ENCODE assay signal across 9 cellular contexts in the genomic region with DNA sequence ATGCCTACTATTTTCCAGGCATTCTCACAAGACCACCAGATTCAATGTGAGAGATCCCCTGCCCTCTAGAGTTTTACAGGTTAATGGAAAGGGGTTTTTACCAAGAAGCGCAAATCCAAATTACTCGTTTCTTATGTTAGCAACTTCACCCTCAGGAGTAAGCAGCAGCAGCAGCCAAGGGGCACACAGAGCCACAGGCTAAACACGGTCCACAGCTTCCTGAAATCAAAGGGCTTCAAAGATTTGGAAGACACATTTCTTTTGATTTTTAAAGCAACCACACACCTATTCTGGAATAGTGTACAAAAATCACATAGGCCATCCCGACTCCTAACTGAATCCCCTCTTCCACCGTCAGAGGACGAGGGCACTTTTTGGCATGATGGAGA.
A peak's percentile ranks its signal among the peaks of the same experiment; 100 is the strongest.
DNase-seq lines count a peak whose midpoint lies in the region; ATAC-seq and TF ChIP-seq lines count a peak whose summit lies in the region.
"Had no signal": no experiment of that assay in that cellular context is flagged by ENCODE, and none has a peak within 500 bp of the region (broad histone marks: within the 10 kb centered on the region; RNA-seq: fewer than 3 reads in every experiment).

No MANE protein-coding gene starts in this region.

- intact Hi-C loops in Right ventricle myocardium inferior (cut with DNase I) (loop anchor here (5.0 kb wide), 2 partner anchors 47 to 107 kb away; no protein-coding TSS in a partner anchor), left colon (cut with DNase I, micrococcal nuclease) (loop anchor here in 1 of 2 donors (10.0 kb wide), 1 partner anchor 135 kb away; no protein-coding TSS in a partner anchor)

- H3K27ac Mint-ChIP-seq in brain = peak overlapping the region in 3 of 5 experiments; percentile 30 to 97 (median 96)
- H3K27ac Mint-ChIP-seq in naive B cell = peak overlapping the region; percentile 74 to 100 (median 96)

- H3K9me3 Mint-ChIP-seq in brain (peaks cover 0 to 4% (median 0%) of the 10 kb centered on the region in 5 experiments), naive B cell (no peaks in the 10 kb centered on the region)

- no peaks in the 10 kb centered on the region for H3K9me3 ChIP-seq in right atrium auricular region

- DNase-seq in right atrium auricular region (ENCODE audit: low spot score) = no peak
- no peak for DNase-seq in Right ventricle myocardium inferior (ENCODE audit: missing footprints)
- no peak for DNase-seq in naive B cell
- DNase-seq in NCI-H1436 (lab: John Stamatoyannopoulos, UW) = no peak
- DNase-seq in HT-29 (ENCODE audit: low spot score) = no peak
- DNase-seq in left colon = no peak
- DNase-seq: NCI-H526 had no signal

- peak overlapping the region in 3 of 5 experiments; percentile 46 to 63 (median 59) for H3K4me3 Mint-ChIP-seq in brain
- H3K4me3 Mint-ChIP-seq in naive B cell = peak overlapping the region; percentile 32 to 96 (median 85)

- no peak for TF ChIP-seq CTCF in right atrium auricular region (IDR thresholded peaks at IDR 0.05)
- no peak for TF ChIP-seq CTCF in brain (conservative IDR thresholded peaks at IDR 0.05)

- ATAC-seq in Right ventricle myocardium inferior = no peak
- ATAC-seq in naive B cell (ENCODE audit: low read depth in 2 of 2) = no peak
- no peak for ATAC-seq in GM18868 (IDR thresholded peaks at IDR 0.05; ENCODE audit: unreplicated experiment)
- ATAC-seq in left colon = no peak

- H3K27me3 Mint-ChIP-seq in brain (peaks cover 24% of the 10 kb centered on the region), naive B cell (no peaks in the 10 kb centered on the region)

- H3K4me3 ChIP-seq in right atrium auricular region = no peak overlapping the region

- H3K4me1 Mint-ChIP-seq in brain = peaks cover 50% of the 10 kb centered on the region
- peaks cover 50 to 58% (median 57%) of the 10 kb centered on the region in 3 donors for H3K4me1 Mint-ChIP-seq in naive B cell

- peaks cover 0 to 53% of the 10 kb centered on the region in 2 donors for H3K4me1 ChIP-seq in right atrium auricular region

- H3K36me3 Mint-ChIP-seq in brain = no peaks in the 10 kb centered on the region
- no peaks in the 10 kb centered on the region for H3K36me3 Mint-ChIP-seq in naive B cell

- no peaks in the 10 kb centered on the region for H3K27me3 ChIP-seq in right atrium auricular region

- peak overlapping the region; percentile 73 to 83 for H3K27ac ChIP-seq in right atrium auricular region

- H3K36me3 ChIP-seq in right atrium auricular region = no peaks in the 10 kb centered on the region
